22 cellular contexts compared by ENCODE assay signal in the genomic region with DNA sequence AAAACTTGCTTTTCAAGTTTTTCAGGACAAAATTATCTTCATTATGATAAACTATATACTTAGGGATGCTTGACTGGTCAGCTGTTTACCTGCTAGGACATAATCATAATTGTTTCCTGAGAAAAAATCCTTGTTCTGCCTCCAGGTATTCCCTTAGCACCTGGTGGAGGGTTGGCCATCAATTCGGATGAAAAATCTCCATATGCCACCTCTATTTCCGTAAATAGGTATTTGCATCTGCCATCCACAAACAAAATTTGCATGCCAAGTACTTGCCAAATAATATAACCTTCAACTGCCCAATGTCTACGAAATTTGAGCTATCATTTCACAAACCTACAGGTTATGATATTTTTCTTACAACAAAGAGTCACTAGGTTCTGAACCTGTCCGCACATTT.
"Had no signal": no experiment of that assay in that cellular context is flagged by ENCODE, and none has a peak within 500 bp of the region (broad histone marks: within the 10 kb centered on the region; RNA-seq: fewer than 3 reads in every experiment).

No MANE protein-coding gene starts in this region.

- DNase-seq: hypothalamus; immature natural killer cell; kidney; left colon; left lung; lower lobe of right lung; mammary epithelial cell; mesenchymal stem cell; naive thymus-derived CD8-positive, alpha-beta T cell; nucleus accumbens; pancreas; posterior cingulate gyrus; retina; right cardiac atrium; stimulated activated CD4-positive, alpha-beta T cell treated with anti-CD3 and anti-CD28 coated beads, Interleukin-12 subunit alpha, Interleukin-12 subunit beta, amount 100 ng/mL, for 4 hours; stimulated activated CD4-positive, alpha-beta T cell treated with anti-CD3 and anti-CD28 coated beads, Interleukin-15, amount 100 ng/mL, for 24 hours; stimulated activated CD4-positive, alpha-beta T cell treated with anti-CD3 and anti-CD28 coated beads, Interleukin-2, amount 100 ng/mL, for 24 hours; stimulated activated CD4-positive, alpha-beta T cell treated with anti-CD3 and anti-CD28 coated beads, Interleukin-4, amount 100 ng/mL, for 24 hours; stimulated activated naive CD4-positive, alpha-beta T cell; tibial artery; trophoblast cell; upper lobe of right lung had no signal
